ENCODE assay signal across 1 cellular context in genomic region chrY:14255963-14256816, GRCh38.
TF ChIP-seq lines count a peak whose summit lies in the region.

No MANE protein-coding gene starts in this region.

TF ChIP-seq in GM23338, 12 proteins besides CTCF, POLR2A, EP300 and RAD21 (continued from another document):
- TF ChIP-seq ETS1 (IDR thresholded peaks at IDR 0.05), result no peak
- TF ChIP-seq NANOG (IDR thresholded peaks at IDR 0.05; ENCODE audit: borderline replicate concordance), result no peak
